ENCODE assay signal across 8 cellular contexts in genomic region chr10:117217196-117217761, GRCh38. TPM values are rescaled to one million over a fixed set of nuclear protein-coding genes. Genes with fewer than 3 reads are reported as not detected.
A peak's percentile ranks its signal among the peaks of the same experiment; 100 is the strongest.
DNase-seq lines count a peak whose midpoint lies in the region; ATAC-seq, FAIRE-seq and TF ChIP-seq lines count a peak whose summit lies in the region.

No MANE protein-coding gene starts in this region.

- H2BK15ac ChIP-seq in mesenchymal stem cell (ENCODE audit: low read depth, poor library complexity, severe bottlenecking): no peak overlapping the region

- H2BK5ac ChIP-seq in mesenchymal stem cell (ENCODE audit: low read depth, low read length, poor library complexity, severe bottlenecking): no peak overlapping the region

- 16% methylated on average over 22 of the region's 22 CpGs for WGBS in mesenchymal stem cell

- H3K9me2 ChIP-seq in OCI-LY1 (ENCODE audit: low read depth, low read length): no peaks in the 10 kb centered on the region

- no peaks in the 10 kb centered on the region; the same call in 1 of the 2 replicates for H3K27me3 ChIP-seq in OCI-LY1 (ENCODE audit: insufficient read depth, low read length)
- peaks cover 0 to 16% of the 10 kb centered on the region in 2 donors for H3K27me3 ChIP-seq in breast epithelium
- peaks cover 48 to 84% of the 10 kb centered on the region in 2 experiments for H3K27me3 ChIP-seq in mesenchymal stem cell (ENCODE audit: control insufficient read depth in 1 of 2, insufficient read depth in 1 of 2, low read length in 2 of 2)

- DNase-seq in GDM1 (lab: John Stamatoyannopoulos, UW) (peak; percentile 9), breast epithelium (ENCODE audit: low spot score in 2 of 2) (no peak), mesenchymal stem cell (no peak), urothelium cell line (ENCODE audit: low spot score) (peak; percentile 49), NCI-H2029 treated with DMSO at 0.1 percent for 48 hours (lab: John Stamatoyannopoulos, UW) (no peak), GF-D8 (lab: John Stamatoyannopoulos, UW) (no peak)

- H2AFZ ChIP-seq in OCI-LY1 (ENCODE audit: low read length) (no peak overlapping the region), mesenchymal stem cell (ENCODE audit: low read depth, low read length) (peak overlapping the region; percentile 66)

- H2BK120ac ChIP-seq in mesenchymal stem cell (ENCODE audit: low read depth, low read length): no peak overlapping the region

- TF ChIP-seq CTCF in OCI-LY1 (IDR thresholded peaks at IDR 0.05; ENCODE audit: low read length): no peak
- TF ChIP-seq CTCF in breast epithelium (IDR thresholded peaks at IDR 0.05): no peak

- H3K18ac ChIP-seq in mesenchymal stem cell (ENCODE audit: low read depth in 1 of 2, low read length in 2 of 2): no peak overlapping the region

- H4K20me1 ChIP-seq in OCI-LY1 (ENCODE audit: insufficient read depth, low read length): no peaks in the 10 kb centered on the region

- no peak overlapping the region for H4K8ac ChIP-seq in mesenchymal stem cell (ENCODE audit: low read length)

- H2AK5ac ChIP-seq in mesenchymal stem cell (ENCODE audit: low read length, severe bottlenecking): no peak overlapping the region

- H3K27ac ChIP-seq in OCI-LY1 (ENCODE audit: low read depth, low read length, poor library complexity, severe bottlenecking) (no peak overlapping the region), breast epithelium (no peak overlapping the region), mesenchymal stem cell (ENCODE audit: low read length, poor library complexity, severe bottlenecking) (no peak overlapping the region)

- peak overlapping the region; percentile 70 for H3K4me2 ChIP-seq in OCI-LY1 (ENCODE audit: low read length)
- peak overlapping the region; percentile 86 for H3K4me2 ChIP-seq in mesenchymal stem cell (ENCODE audit: low read length, poor library complexity, severe bottlenecking)

- H3K14ac ChIP-seq in mesenchymal stem cell (ENCODE audit: low read length in 2 of 2): no peak overlapping the region

- no peak overlapping the region for H3K4ac ChIP-seq in mesenchymal stem cell (ENCODE audit: low read depth in 1 of 2, low read length in 2 of 2)

- peak; percentile 93 for FAIRE-seq in urothelium cell line (lab: Jason Lieb, UNC)

- peak; percentile 55 for ATAC-seq in GM21717 (IDR thresholded peaks at IDR 0.05; ENCODE audit: unreplicated experiment)

- no peaks in the 10 kb centered on the region for H3F3A ChIP-seq in OCI-LY1 (ENCODE audit: insufficient read depth, low read length)

- intact Hi-C loops in breast epithelium (cut with DNase I; ENCODE audit: low total_unique reads): no loop called here

- no peaks in the 10 kb centered on the region for H3K36me3 ChIP-seq in OCI-LY1 (ENCODE audit: insufficient read depth, low read length)
- H3K36me3 ChIP-seq in breast epithelium: no peaks in the 10 kb centered on the region
- H3K36me3 ChIP-seq in mesenchymal stem cell (ENCODE audit: control insufficient read depth in 1 of 2, insufficient read depth in 2 of 2, low read depth in 1 of 2, low read length in 2 of 2): no peaks in the 10 kb centered on the region

- no peak overlapping the region for H4K91ac ChIP-seq in mesenchymal stem cell (ENCODE audit: low read length)

- no peak overlapping the region for H2BK12ac ChIP-seq in mesenchymal stem cell (ENCODE audit: low read length in 2 of 2)

- H3K9ac ChIP-seq in OCI-LY1 (ENCODE audit: low read length) (peak overlapping the region; percentile 13; the same call in 1 of the 2 replicates), mesenchymal stem cell (ENCODE audit: low read length) (peak overlapping the region; percentile 79)

- H3K79me2 ChIP-seq in OCI-LY1 (ENCODE audit: insufficient read depth, low read length): no peaks in the 10 kb centered on the region

- no peaks in the 10 kb centered on the region for H3K79me1 ChIP-seq in mesenchymal stem cell (replicated peaks; ENCODE audit: low read length, poor library complexity, severe bottlenecking)

- TF ChIP-seq POLR2A in breast epithelium (IDR thresholded peaks at IDR 0.05): no peak

- 0 out of 2 replicates have a peak, but pooled peaks cover 1% of the 10 kb centered on the region for H3K9me3 ChIP-seq in OCI-LY1 (ENCODE audit: low read length)
- H3K9me3 ChIP-seq in breast epithelium: peaks cover 0 to 13% of the 10 kb centered on the region in 2 donors
- peaks cover 10% of the 10 kb centered on the region for H3K9me3 ChIP-seq in mesenchymal stem cell (ENCODE audit: control insufficient read depth, low read length)

- H3K23ac ChIP-seq in mesenchymal stem cell (ENCODE audit: low read length in 2 of 2): peak overlapping the region in 1 of 2 experiments; percentile 57

- peak overlapping the region; percentile 54 for H3K4me3 ChIP-seq in OCI-LY1 (ENCODE audit: low read depth, low read length, poor library complexity, severe bottlenecking)
- H3K4me3 ChIP-seq in breast epithelium: peak overlapping the region; percentile 28 to 70 (median 46)
- peak overlapping the region; percentile 56 to 84 for H3K4me3 ChIP-seq in mesenchymal stem cell (ENCODE audit: insufficient read depth in 1 of 2, low read depth in 1 of 2, low read length in 2 of 2)

- H3K4me1 ChIP-seq in OCI-LY1 (ENCODE audit: insufficient read depth, low read length, severe bottlenecking) (peaks cover 10% of the 10 kb centered on the region), breast epithelium (peaks cover 3 to 10% of the 10 kb centered on the region in 2 donors), mesenchymal stem cell (ENCODE audit: control insufficient read depth, insufficient read depth, low read depth, low read length) (peaks cover 17% of the 10 kb centered on the region)

RNA-seq across cellular contexts. Expression of gene KCNK18, which starts 20.0 kb away (rescaled TPM):
- not detected for total RNA-seq in breast epithelium
- polyA plus RNA-seq in mesenchymal stem cell (2013, experiment 1 of 2): not detected
- not detected for polyA plus RNA-seq in mesenchymal stem cell (2013, experiment 2 of 2)

RNA-seq across cellular contexts. Expression of gene SLC18A2, which starts 23.6 kb away (rescaled TPM):
- total RNA-seq in breast epithelium: 1 to 10 TPM in 1 of 3 donors, under 1 TPM in 1, not detected in 1; 0.73 to 2.1 TPM
- polyA plus RNA-seq in mesenchymal stem cell (2013, experiment 1 of 2): not detected
- polyA plus RNA-seq in mesenchymal stem cell (2013, experiment 2 of 2): not detected

Comparison
In these comparisons a context has a peak if more than half of its experiments do, and no peak if none do; other contexts are left out.
1. DNase-seq: peak in GDM1 (single experiment) and urothelium cell line (single experiment); none in breast epithelium (0 of 2), mesenchymal stem cell (single experiment), NCI-H2029 treated with DMSO at 0.1 percent for 48 hours (single experiment) and GF-D8 (single experiment).
2. Peak in every context shown above with its lines, with median percentiles within 50 percentile points of each other: H3K4me3 ChIP-seq.